ENCODE assay signal across 8 cellular contexts in the genomic region with DNA sequence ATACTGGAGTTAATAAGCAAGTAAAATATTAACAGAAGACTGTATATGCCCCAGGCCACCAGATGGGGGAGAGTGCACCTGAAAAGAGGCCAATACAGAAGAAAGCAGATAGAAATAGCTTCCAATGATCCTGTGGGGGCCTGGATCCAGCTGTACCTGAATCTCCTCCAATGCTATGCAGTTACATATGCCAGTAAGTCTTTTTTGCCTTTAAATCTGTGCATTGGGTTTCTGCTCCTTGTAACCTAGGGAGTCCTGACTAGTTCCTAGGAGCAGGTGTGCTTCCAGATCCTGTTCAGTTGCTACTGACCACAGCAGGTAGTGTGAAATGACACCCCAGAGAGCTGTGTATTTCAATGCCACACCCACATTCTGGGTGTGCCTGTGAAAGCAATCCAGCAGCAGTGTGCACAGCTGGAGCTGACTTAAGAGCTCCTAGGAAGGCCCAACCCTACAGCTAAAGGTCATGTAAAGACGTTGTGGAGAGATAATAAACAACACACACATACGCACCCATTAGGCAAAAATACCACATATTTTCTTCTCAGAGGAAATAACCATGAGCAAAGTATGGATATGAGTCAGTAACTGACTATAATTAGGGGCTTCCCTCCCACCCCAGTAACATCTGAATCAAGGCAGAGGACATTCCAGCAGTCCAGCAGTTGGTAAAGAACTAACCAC.
DNase-seq lines count a peak whose midpoint lies in the region; ATAC-seq, FAIRE-seq and TF ChIP-seq lines count a peak whose summit lies in the region.

No MANE protein-coding gene starts in this region.

- H3K4me3 ChIP-seq in fibroblast of pulmonary artery (replicated peaks; ENCODE audit: low read depth, low read length) (no peak overlapping the region), sigmoid colon (no peak overlapping the region)

- 5 to 26% methylated on average over 2 of the region's 2 CpGs for WGBS in sigmoid colon, 2 donors

- no peaks in the 10 kb centered on the region for H3K36me3 ChIP-seq in sigmoid colon

- H3K27ac ChIP-seq in sigmoid colon: no peak overlapping the region

- FAIRE-seq in urothelium cell line (lab: Jason Lieb, UNC): no peak

- no peak for TF ChIP-seq POLR2A in sigmoid colon (IDR thresholded peaks at IDR 0.05)

- no peaks in the 10 kb centered on the region for H3K9me3 ChIP-seq in sigmoid colon

- H3K4me1 ChIP-seq in sigmoid colon: peaks cover 0 to 20% (median 16%) of the 10 kb centered on the region in 4 donors

- TF ChIP-seq EP300 in sigmoid colon (IDR thresholded peaks at IDR 0.05): no peak

- intact Hi-C loops in sigmoid colon (cut with DNase I): loop anchor here (10.0 kb wide), 1 partner anchor 517 kb away; no protein-coding TSS in a partner anchor

- DNase-seq in Caki2 (ENCODE audit: low read depth) (peak; percentile 61), RPMI7951 (ENCODE audit: low read depth) (peak; percentile 98), fibroblast of pulmonary artery (ENCODE audit: low read depth) (peak; percentile 88), urothelium cell line (ENCODE audit: low spot score) (no peak), sigmoid colon (no peak), GF-D8 (lab: John Stamatoyannopoulos, UW) (no peak)

- peaks cover 0 to 15% (median 0%) of the 10 kb centered on the region in 3 donors for H3K27me3 ChIP-seq in sigmoid colon

- peak; percentile 78 for ATAC-seq in GM18868 (IDR thresholded peaks at IDR 0.05; ENCODE audit: unreplicated experiment)
- peak; percentile 86 for ATAC-seq in HG03039 (IDR thresholded peaks at IDR 0.05; ENCODE audit: unreplicated experiment)

- in situ Hi-C loops in Caki2 (cut with HindIII; ENCODE audit: low pct_unique_long_range_greater_than_20kb, low sequenced_read_pairs): no loop called here

- TF ChIP-seq CTCF in fibroblast of pulmonary artery (IDR thresholded peaks at IDR 0.05; ENCODE audit: low read length, missing control alignments) (peak; percentile 18), sigmoid colon (IDR thresholded peaks at IDR 0.05) (no peak)

Comparison
In these comparisons a context has a peak if more than half of its experiments do, and no peak if none do; other contexts are left out.
1. DNase-seq: peak in Caki2 (single experiment), RPMI7951 (single experiment) and fibroblast of pulmonary artery (single experiment); none in urothelium cell line (single experiment), sigmoid colon (single experiment) and GF-D8 (single experiment).